8 cellular contexts compared by ENCODE assay signal in the genomic region with DNA sequence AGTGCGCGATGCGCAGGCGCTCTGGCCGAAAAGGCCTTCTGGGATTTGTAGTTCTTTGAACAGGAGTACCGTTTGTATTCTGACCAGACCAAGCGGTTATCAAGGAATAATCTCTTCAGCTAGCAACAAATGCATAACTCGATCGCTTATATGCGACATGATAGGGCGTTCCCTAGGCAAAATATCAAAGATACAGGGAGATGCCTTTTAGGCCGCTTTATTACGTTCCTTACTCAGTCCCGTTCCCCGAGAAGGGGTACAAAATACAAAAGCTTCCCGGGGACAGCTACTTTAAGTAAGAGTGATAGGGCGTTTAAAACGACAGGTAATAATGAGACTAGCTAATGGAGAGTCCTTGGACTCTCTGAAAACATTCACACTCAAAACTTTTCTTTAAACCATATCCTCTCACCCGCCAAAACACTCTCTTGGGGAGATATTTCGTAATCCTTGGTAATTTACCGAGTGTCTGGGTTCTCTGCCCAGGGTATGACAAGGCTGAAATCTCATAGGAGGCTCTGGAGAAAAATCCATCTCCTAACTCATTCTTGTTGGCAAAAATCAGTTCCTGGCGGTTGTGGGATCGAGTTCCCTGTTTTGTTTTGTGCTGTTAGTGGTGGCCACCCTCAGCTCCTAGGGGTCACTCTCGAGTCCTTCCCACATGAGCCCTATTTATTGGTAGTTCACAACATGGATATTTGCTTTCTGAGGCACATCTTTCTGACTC. TPM values are rescaled to one million over a fixed set of nuclear protein-coding genes. Genes with fewer than 3 reads are reported as not detected.
DNase-seq lines count a peak whose midpoint lies in the region; ATAC-seq, FAIRE-seq and TF ChIP-seq lines count a peak whose summit lies in the region.

No MANE protein-coding gene starts in this region.

- no peak for TF ChIP-seq POLR2A in HepG2 (IDR thresholded peaks at IDR 0.05; ENCODE audit: insufficient read depth in 1 of 2, low read depth in 2 of 2, low read length in 2 of 2)

- peaks cover 17% of the 10 kb centered on the region for H3K4me1 ChIP-seq in HUES48 (ENCODE audit: control insufficient read depth, insufficient read depth, low read length)
- H3K4me1 ChIP-seq in SJCRH30: no peaks in the 10 kb centered on the region
- peaks cover 29% of the 10 kb centered on the region for H3K4me1 ChIP-seq in HepG2 (ENCODE audit: insufficient read depth, low read length)
- peaks cover 25% of the 10 kb centered on the region for H3K4me1 ChIP-seq in stomach smooth muscle (ENCODE audit: control insufficient read depth, insufficient read depth, low read length)

- H3K27me3 ChIP-seq in HUES48 (ENCODE audit: control insufficient read depth, insufficient read depth, low read length) (no peaks in the 10 kb centered on the region), SJCRH30 (no peaks in the 10 kb centered on the region), dorsolateral prefrontal cortex (no peaks in the 10 kb centered on the region), HepG2 (ENCODE audit: control insufficient read depth in 1 of 2, insufficient read depth in 2 of 2, low read length in 2 of 2) (no peaks in the 10 kb centered on the region; a peak in 1 of 5 replicates), stomach smooth muscle (ENCODE audit: control insufficient read depth in 1 of 2, insufficient read depth in 2 of 2, low read length in 2 of 2) (no peaks in the 10 kb centered on the region)

- H3K9me3 ChIP-seq in HUES48 (ENCODE audit: control insufficient read depth, insufficient read depth, low read length) (no peaks in the 10 kb centered on the region), SJCRH30 (replicated peaks) (no peaks in the 10 kb centered on the region), HepG2 (ENCODE audit: low read length) (no peaks in the 10 kb centered on the region), stomach smooth muscle (ENCODE audit: control insufficient read depth in 2 of 2, low read length in 2 of 2) (no peaks in the 10 kb centered on the region)

- H4K20me1 ChIP-seq in HepG2 (ENCODE audit: insufficient read depth, low read length): peaks cover 19% of the 10 kb centered on the region

- WGBS in HepG2 (ENCODE audit: low lambda C conversion rate): 1% methylated on average over 20 of the region's 24 CpGs

- H3K4me3 ChIP-seq in HUES48 (ENCODE audit: low read depth, low read length) (peak overlapping the region; percentile 77), SJCRH30 (peak overlapping the region; percentile 89), dorsolateral prefrontal cortex (peak overlapping the region; percentile 63 to 100 (median 93)), HepG2 (replicated peaks in 1 of 3; ENCODE audit: insufficient read depth in 1 of 3, low read depth in 2 of 3, low read length in 3 of 3) (peak overlapping the region; percentile 82 to 98 (median 92)), stomach smooth muscle (ENCODE audit: low read length in 2 of 2) (peak overlapping the region; percentile 92 to 100)

- H3K4me2 ChIP-seq in HepG2 (ENCODE audit: low read depth, low read length): peak overlapping the region; percentile 81

- no TSS peak for BruUV-seq in HepG2 (replicated peaks; lab: Mats Ljungman, UMichigan)

- peak in 23 of 56 donors; percentile 0 to 38 (median 23) for TF ChIP-seq CTCF in dorsolateral prefrontal cortex (IDR thresholded peaks at IDR 0.05 in 54 of 56, conservative IDR thresholded peaks at IDR 0.05 in 2 of 56; ENCODE audit: low read depth in 1 of 56, partially characterized antibody in 56 of 56)
- TF ChIP-seq CTCF in HepG2 (CRISPR knock-in tag; IDR thresholded peaks at IDR 0.05): peak; percentile 66

- peak overlapping the region; percentile 91 for H3K27ac ChIP-seq in HUES48 (ENCODE audit: low read depth, low read length)
- peak overlapping the region; percentile 81 for H3K27ac ChIP-seq in SJCRH30
- peak overlapping the region in 58 of 59 donors; percentile 0 to 98 (median 92) for H3K27ac ChIP-seq in dorsolateral prefrontal cortex
- peak overlapping the region; percentile 80 for H3K27ac ChIP-seq in HepG2 (ENCODE audit: extremely low read length, insufficient read depth, low read length)
- peak overlapping the region; percentile 86 for H3K27ac ChIP-seq in stomach smooth muscle (ENCODE audit: low read length)

- DNase-seq in Daoy (ENCODE audit: low read depth) (peak; percentile 49), SJCRH30 (peak; percentile 27 to 56), dorsolateral prefrontal cortex (peak in 4 of 10 donors; percentile 13 to 45 (median 34)), HepG2 (ENCODE audit: low spot score) (peak; percentile 62), NCI-H446 treated with DMSO at 0.1 percent for 48 hours (lab: John Stamatoyannopoulos, UW) (no peak)

- POLR2A ChIA-PET in HepG2 (lab: Yijun Ruan, JAX): interaction anchor here (0.7 to 1.7 kb wide), 6 partner anchors 10 to 52 kb away, joined by 3 to 7 read pairs (median 4); a partner anchor contains a TSS

- CTCF ChIA-PET in HepG2 (lab: Yijun Ruan, JAX; ENCODE audit: low intra/inter-chr PET ratio, low total read pairs): interaction anchor here (2.1 kb wide), 1 partner anchor 56 kb away, joined by 17 read pairs; no protein-coding TSS in a partner anchor

- H3K36me3 ChIP-seq in HUES48 (ENCODE audit: control insufficient read depth, insufficient read depth, low read length) (peaks cover 4% of the 10 kb centered on the region; the same call in 1 of the 2 replicates), SJCRH30 (peaks cover 5% of the 10 kb centered on the region; the same call in 1 of the 2 replicates), HepG2 (replicated peaks in 1 of 2; ENCODE audit: control insufficient read depth in 1 of 2, insufficient read depth in 2 of 2, low read length in 2 of 2) (peaks cover 0 to 1% of the 10 kb centered on the region in 2 experiments; a peak in 1 of 5 replicates), stomach smooth muscle (ENCODE audit: control insufficient read depth in 2 of 2, insufficient read depth in 2 of 2, low read length in 2 of 2) (no peaks in the 10 kb centered on the region)

- no peak for TF ChIP-seq EP300 in HepG2 (IDR thresholded peaks at IDR 0.05; ENCODE audit: low read depth in 2 of 2, low read length in 2 of 2)
- no peak for TF ChIP-seq EP300 in HepG2 (CRISPR knock-in tag; IDR thresholded peaks at IDR 0.05; ENCODE audit: borderline replicate concordance)

- intact Hi-C loops in dorsolateral prefrontal cortex (cut with DNase I) (loop anchor here (2.0 to 5.0 kb wide), 3 partner anchors 39 to 76 kb away; a partner anchor contains a TSS), HepG2 (cut with micrococcal nuclease; ENCODE audit: unreplicated experiment) (loop anchor here (1.0 to 2.0 kb wide), 3 partner anchors 39 to 56 kb away; a partner anchor contains a TSS)

- in situ Hi-C loops in HepG2 (cut with HindIII; ENCODE audit: extremely low pct_ligation_motif_present, low pct_unique_long_range_greater_than_20kb): loop anchor here (5.0 kb wide), 1 partner anchor 56 kb away; no protein-coding TSS in a partner anchor

- no peak for TF ChIP-seq RAD21 in HepG2 (CRISPR knock-in tag; IDR thresholded peaks at IDR 0.05)

- FAIRE-seq in HepG2 (lab: Jason Lieb, UNC): peak; percentile 93

- ATAC-seq in GM21390 (IDR thresholded peaks at IDR 0.05; ENCODE audit: unreplicated experiment) (peak; percentile 25), HepG2 (peak; percentile 81)

- 0 out of 2 replicates have a peak overlapping the region, but pooled peaks have one; percentile 2 for H3K9ac ChIP-seq in HUES48 (ENCODE audit: low read depth, low read length)
- peak overlapping the region; percentile 92 for H3K9ac ChIP-seq in HepG2 (ENCODE audit: insufficient read depth, low read depth, low read length)
- H3K9ac ChIP-seq in stomach smooth muscle (ENCODE audit: low read length in 2 of 2): peak overlapping the region; percentile 99

- peaks cover 40% of the 10 kb centered on the region for H3K79me2 ChIP-seq in HepG2 (ENCODE audit: insufficient read depth, low read length)

- peak overlapping the region; percentile 100 for H2AFZ ChIP-seq in HepG2 (ENCODE audit: low read length)

RNA-seq across cellular contexts. Expression of a gene that starts 0.4 kb away (rescaled TPM):
- total RNA-seq in Daoy (2014; rRNA removed; shearing (Covaris generic)): 133 and 175 TPM in 2 replicates
- 77.3 and 82.3 TPM in 2 replicates for total RNA-seq in SJCRH30 (2014; rRNA removed; shearing (Covaris generic))
- total RNA-seq in dorsolateral prefrontal cortex (10 to 100 TPM; 37.1 to 77.1 (median 57.5) TPM), HepG2 (2016; rRNA removed; fragmentation: Illumina TruSeq; extraction: Trizol) (65.8 and 103 TPM in 2 replicates)
- total RNA-seq in HepG2 (2016; cell fraction: cytosol; rRNA removed; fragmentation: Illumina TruSeq; extraction: Trizol; ENCODE audit: low read depth): 8.7 and 10.7 TPM in 2 replicates
- total RNA-seq in HepG2 (2016; cell fraction: insoluble cytoplasmic fraction; rRNA removed; fragmentation: Illumina TruSeq; extraction: Trizol): 69.8 and 98.6 TPM in 2 replicates
- 20.1 and 24.8 TPM in 2 replicates for total RNA-seq in HepG2 (2016; cell fraction: membrane; rRNA removed; fragmentation: Illumina TruSeq; extraction: Trizol)
- total RNA-seq in HepG2 (2016; cell fraction: nucleus; rRNA removed; fragmentation: Illumina TruSeq; extraction: Trizol): 49.6 and 52.1 TPM in 2 replicates
- 19.8 and 23.2 TPM in 2 replicates for polyA plus RNA-seq in HepG2 (2011; rRNA removed)
- 11.7 and 16.1 TPM in 2 replicates for polyA plus RNA-seq in HepG2 (2011; cell fraction: cytosol; rRNA removed)
- polyA plus RNA-seq in HepG2 (2011; cell fraction: nucleus; rRNA removed): 15.7 and 16.5 TPM in 2 replicates
- polyA plus RNA-seq in HepG2 (2012): 44.9 and 47.3 TPM in 2 replicates
- 7.0 and 8.4 TPM in 2 replicates for polyA plus RNA-seq in HepG2 (2016; cell fraction: cytosol; fragmentation: Illumina TruSeq; extraction: Trizol; ENCODE audit: low read depth)
- 113 and 115 TPM in 2 replicates for polyA plus RNA-seq in HepG2 (2016; cell fraction: insoluble cytoplasmic fraction; fragmentation: Illumina TruSeq; extraction: Trizol; ENCODE audit: low read depth)
- polyA plus RNA-seq in HepG2 (2016; cell fraction: membrane; fragmentation: Illumina TruSeq; extraction: Trizol; ENCODE audit: low read depth): 16.1 and 16.3 TPM in 2 replicates
- polyA plus RNA-seq in HepG2 (2016; cell fraction: nucleus; fragmentation: Illumina TruSeq; extraction: Trizol; ENCODE audit: insufficient read depth, low read depth): 64.6 and 65.0 TPM in 2 replicates
- 8.0 and 14.1 TPM in 2 replicates for polyA minus RNA-seq in HepG2 (2011; rRNA and poly(A)+ RNA removed; ENCODE audit: low replicate concordance)
- 19.6 and 26.3 TPM in 2 replicates for polyA minus RNA-seq in HepG2 (2011; cell fraction: cytosol; rRNA and poly(A)+ RNA removed)
- 26.9 and 29.6 TPM in 2 replicates for polyA minus RNA-seq in HepG2 (2011; cell fraction: nucleus; rRNA and poly(A)+ RNA removed)

RNA-seq across cellular contexts. Expression of a gene that starts 38.5 kb away (rescaled TPM):
- 1.4 and 5.4 TPM in 2 replicates for total RNA-seq in Daoy (2014; rRNA removed; shearing (Covaris generic))
- total RNA-seq in SJCRH30 (2014; rRNA removed; shearing (Covaris generic)): 1.5 TPM in 2 replicates
- total RNA-seq in dorsolateral prefrontal cortex: 10 to 100 TPM in 117 of 120 experiments, 1 to 10 TPM in 3; 5.3 to 35.6 (median 17.8) TPM
- 2.1 and 3.9 TPM in 2 replicates for total RNA-seq in HepG2 (2016; rRNA removed; fragmentation: Illumina TruSeq; extraction: Trizol)
- 1.1 and 1.2 TPM in 2 replicates for total RNA-seq in HepG2 (2016; cell fraction: cytosol; rRNA removed; fragmentation: Illumina TruSeq; extraction: Trizol; ENCODE audit: low read depth)
- 1.9 and 4.5 TPM in 2 replicates for total RNA-seq in HepG2 (2016; cell fraction: insoluble cytoplasmic fraction; rRNA removed; fragmentation: Illumina TruSeq; extraction: Trizol)
- total RNA-seq in HepG2 (2016; cell fraction: membrane; rRNA removed; fragmentation: Illumina TruSeq; extraction: Trizol): 1.4 TPM in 2 replicates
- 5.3 and 6.0 TPM in 2 replicates for total RNA-seq in HepG2 (2016; cell fraction: nucleus; rRNA removed; fragmentation: Illumina TruSeq; extraction: Trizol)
- polyA plus RNA-seq in HepG2 (2011; rRNA removed): 6.3 and 6.8 TPM in 2 replicates
- 4.5 and 4.6 TPM in 2 replicates for polyA plus RNA-seq in HepG2 (2011; cell fraction: cytosol; rRNA removed)
- 24.8 and 27.0 TPM in 2 replicates for polyA plus RNA-seq in HepG2 (2011; cell fraction: nucleus; rRNA removed)
- polyA plus RNA-seq in HepG2 (2012): 2.4 and 3.8 TPM in 2 replicates
- 0.55 and 0.59 TPM in 2 replicates for polyA plus RNA-seq in HepG2 (2016; cell fraction: cytosol; fragmentation: Illumina TruSeq; extraction: Trizol; ENCODE audit: low read depth)
- 2.4 and 2.5 TPM in 2 replicates for polyA plus RNA-seq in HepG2 (2016; cell fraction: insoluble cytoplasmic fraction; fragmentation: Illumina TruSeq; extraction: Trizol; ENCODE audit: low read depth)
- polyA plus RNA-seq in HepG2 (2016; cell fraction: membrane; fragmentation: Illumina TruSeq; extraction: Trizol; ENCODE audit: low read depth): 1.4 and 1.6 TPM in 2 replicates
- 9.5 and 12.3 TPM in 2 replicates for polyA plus RNA-seq in HepG2 (2016; cell fraction: nucleus; fragmentation: Illumina TruSeq; extraction: Trizol; ENCODE audit: insufficient read depth, low read depth)
- polyA minus RNA-seq in HepG2 (2011; rRNA and poly(A)+ RNA removed; ENCODE audit: low replicate concordance): 5.5 and 15.7 TPM in 2 replicates
- polyA minus RNA-seq in HepG2 (2011; cell fraction: cytosol; rRNA and poly(A)+ RNA removed): 1.1 and 2.1 TPM in 2 replicates
- 2.7 and 11.4 TPM in 2 replicates for polyA minus RNA-seq in HepG2 (2011; cell fraction: nucleus; rRNA and poly(A)+ RNA removed)

RNA-seq across cellular contexts. Expression of a gene that starts 53.5 kb away (rescaled TPM):
- total RNA-seq in Daoy (2014; rRNA removed; shearing (Covaris generic)): 1,732 and 2,044 TPM in 2 replicates
- 541 and 634 TPM in 2 replicates for total RNA-seq in SJCRH30 (2014; rRNA removed; shearing (Covaris generic))
- total RNA-seq in dorsolateral prefrontal cortex (100 to 1,000 TPM in 72 of 120 experiments, 10 to 100 TPM in 48; 60.9 to 153 (median 104) TPM), HepG2 (2016; rRNA removed; fragmentation: Illumina TruSeq; extraction: Trizol) (548 and 656 TPM in 2 replicates)
- total RNA-seq in HepG2 (2016; cell fraction: cytosol; rRNA removed; fragmentation: Illumina TruSeq; extraction: Trizol; ENCODE audit: low read depth): 191 and 199 TPM in 2 replicates
- 524 and 730 TPM in 2 replicates for total RNA-seq in HepG2 (2016; cell fraction: insoluble cytoplasmic fraction; rRNA removed; fragmentation: Illumina TruSeq; extraction: Trizol)
- 218 and 228 TPM in 2 replicates for total RNA-seq in HepG2 (2016; cell fraction: membrane; rRNA removed; fragmentation: Illumina TruSeq; extraction: Trizol)
- total RNA-seq in HepG2 (2016; cell fraction: nucleus; rRNA removed; fragmentation: Illumina TruSeq; extraction: Trizol): 193 and 196 TPM in 2 replicates
- 210 and 281 TPM in 2 replicates for polyA plus RNA-seq in HepG2 (2011; rRNA removed)
- 140 and 189 TPM in 2 replicates for polyA plus RNA-seq in HepG2 (2011; cell fraction: cytosol; rRNA removed)
- 37.4 and 61.1 TPM in 2 replicates for polyA plus RNA-seq in HepG2 (2011; cell fraction: nucleus; rRNA removed)
- 209 and 256 TPM in 2 replicates for polyA plus RNA-seq in HepG2 (2012)
- 146 and 163 TPM in 2 replicates for polyA plus RNA-seq in HepG2 (2016; cell fraction: cytosol; fragmentation: Illumina TruSeq; extraction: Trizol; ENCODE audit: low read depth)
- 446 and 490 TPM in 2 replicates for polyA plus RNA-seq in HepG2 (2016; cell fraction: insoluble cytoplasmic fraction; fragmentation: Illumina TruSeq; extraction: Trizol; ENCODE audit: low read depth)
- 133 and 135 TPM in 2 replicates for polyA plus RNA-seq in HepG2 (2016; cell fraction: membrane; fragmentation: Illumina TruSeq; extraction: Trizol; ENCODE audit: low read depth)
- polyA plus RNA-seq in HepG2 (2016; cell fraction: nucleus; fragmentation: Illumina TruSeq; extraction: Trizol; ENCODE audit: insufficient read depth, low read depth): 217 TPM in 2 replicates
- polyA minus RNA-seq in HepG2 (2011; rRNA and poly(A)+ RNA removed; ENCODE audit: low replicate concordance): 34.7 and 77.7 TPM in 2 replicates
- 17.7 and 26.8 TPM in 2 replicates for polyA minus RNA-seq in HepG2 (2011; cell fraction: cytosol; rRNA and poly(A)+ RNA removed)
- polyA minus RNA-seq in HepG2 (2011; cell fraction: nucleus; rRNA and poly(A)+ RNA removed): 27.0 and 27.2 TPM in 2 replicates

RNA-seq across cellular contexts. Expression of a gene that starts 53.5 kb away (rescaled TPM):
- 17.9 and 25.2 TPM in 2 replicates for total RNA-seq in Daoy (2014; rRNA removed; shearing (Covaris generic))
- 12.8 and 14.8 TPM in 2 replicates for total RNA-seq in SJCRH30 (2014; rRNA removed; shearing (Covaris generic))
- total RNA-seq in dorsolateral prefrontal cortex (10 to 100 TPM in 107 of 120 experiments, 1 to 10 TPM in 13; 7.9 to 21.4 (median 12.6) TPM), HepG2 (2016; rRNA removed; fragmentation: Illumina TruSeq; extraction: Trizol) (14.3 and 14.5 TPM in 2 replicates)
- 3.9 and 4.2 TPM in 2 replicates for total RNA-seq in HepG2 (2016; cell fraction: cytosol; rRNA removed; fragmentation: Illumina TruSeq; extraction: Trizol; ENCODE audit: low read depth)
- 12.6 and 16.1 TPM in 2 replicates for total RNA-seq in HepG2 (2016; cell fraction: insoluble cytoplasmic fraction; rRNA removed; fragmentation: Illumina TruSeq; extraction: Trizol)
- total RNA-seq in HepG2 (2016; cell fraction: membrane; rRNA removed; fragmentation: Illumina TruSeq; extraction: Trizol): 6.2 and 7.1 TPM in 2 replicates
- 6.4 and 6.5 TPM in 2 replicates for total RNA-seq in HepG2 (2016; cell fraction: nucleus; rRNA removed; fragmentation: Illumina TruSeq; extraction: Trizol)
- 11.1 and 12.5 TPM in 2 replicates for polyA plus RNA-seq in HepG2 (2011; rRNA removed)
- polyA plus RNA-seq in HepG2 (2011; cell fraction: cytosol; rRNA removed): 8.6 and 10.6 TPM in 2 replicates
- 6.2 and 6.7 TPM in 2 replicates for polyA plus RNA-seq in HepG2 (2011; cell fraction: nucleus; rRNA removed)
- polyA plus RNA-seq in HepG2 (2012): 6.9 and 7.3 TPM in 2 replicates
- 1.6 and 2.1 TPM in 2 replicates for polyA plus RNA-seq in HepG2 (2016; cell fraction: cytosol; fragmentation: Illumina TruSeq; extraction: Trizol; ENCODE audit: low read depth)
- 17.8 and 17.9 TPM in 2 replicates for polyA plus RNA-seq in HepG2 (2016; cell fraction: insoluble cytoplasmic fraction; fragmentation: Illumina TruSeq; extraction: Trizol; ENCODE audit: low read depth)
- 2.7 and 3.2 TPM in 2 replicates for polyA plus RNA-seq in HepG2 (2016; cell fraction: membrane; fragmentation: Illumina TruSeq; extraction: Trizol; ENCODE audit: low read depth)
- 11.7 and 12.0 TPM in 2 replicates for polyA plus RNA-seq in HepG2 (2016; cell fraction: nucleus; fragmentation: Illumina TruSeq; extraction: Trizol; ENCODE audit: insufficient read depth, low read depth)
- polyA minus RNA-seq in HepG2 (2011; rRNA and poly(A)+ RNA removed; ENCODE audit: low replicate concordance): 12.8 and 19.7 TPM in 2 replicates
- 7.4 and 7.7 TPM in 2 replicates for polyA minus RNA-seq in HepG2 (2011; cell fraction: cytosol; rRNA and poly(A)+ RNA removed)
- 7.6 and 11.6 TPM in 2 replicates for polyA minus RNA-seq in HepG2 (2011; cell fraction: nucleus; rRNA and poly(A)+ RNA removed)

Comparison
In these comparisons a context has a peak if more than half of its experiments do, and no peak if none do; other contexts are left out.
1. H3K9ac ChIP-seq: peak in every context shown above with its lines; median percentile 99 in stomach smooth muscle; 92 in HepG2; 2 in HUES48.